In the genomic region with DNA sequence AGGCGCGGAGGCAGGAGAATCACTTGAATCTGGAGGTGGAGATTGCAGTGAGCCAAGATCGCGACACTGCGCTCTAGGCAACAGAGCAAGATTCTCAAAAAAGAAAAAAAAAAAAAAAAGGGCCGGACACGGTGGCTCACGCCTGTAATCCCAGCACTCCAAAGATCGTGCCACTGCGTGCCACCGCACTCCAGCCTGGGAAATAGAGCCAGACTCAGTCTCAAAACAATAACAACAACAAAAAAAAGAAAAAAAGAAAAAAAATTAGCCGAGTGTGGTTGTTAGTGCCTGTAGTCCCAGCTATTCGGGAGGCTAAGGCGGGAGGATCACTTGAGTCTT, we compare ENCODE assay signal across 7 cellular contexts. TPM values are rescaled to one million over a fixed set of nuclear protein-coding genes. Genes with fewer than 3 reads are reported as not detected.
DNase-seq lines count a peak whose midpoint lies in the region; ATAC-seq and TF ChIP-seq lines count a peak whose summit lies in the region.

No MANE protein-coding gene starts in this region.

- intact Hi-C loops in esophagus muscularis mucosa (cut with DNase I) (no loop called here), gastrocnemius medialis (cut with DNase I; ENCODE audit: low total_unique reads) (loop anchor here (1.0 kb wide), 1 partner anchor 9 kb away; no protein-coding TSS in a partner anchor)

- ATAC-seq in WTC11: no peak
- ATAC-seq in gastrocnemius medialis: no peak
- no peak for ATAC-seq in GM19397 (IDR thresholded peaks at IDR 0.05; ENCODE audit: unreplicated experiment)

- peaks cover 19% of the 10 kb centered on the region for H3K4me1 Mint-ChIP-seq in WTC11

- POLR2A ChIA-PET in HEK293 (lab: Yijun Ruan, JAX) (no interaction called here), WTC11 (lab: Charles Lee) (no interaction called here)

- no peak for DNase-seq in WTC11 (ENCODE audit: low spot score)
- no peak for DNase-seq in esophagus muscularis mucosa (ENCODE audit: extremely low spot score)
- no peak for DNase-seq in gastrocnemius medialis
- DNase-seq in NCI-H1092 (lab: John Stamatoyannopoulos, UW): no peak
- DNase-seq in GM19238 (ENCODE audit: insufficient read length, low spot score): no peak

- TF ChIP-seq CTCF in HEK293 (tag by site-specific recombination; IDR thresholded peaks at IDR 0.05) (no peak), WTC11 (IDR thresholded peaks at IDR 0.05) (no peak), esophagus muscularis mucosa (IDR thresholded peaks at IDR 0.05) (no peak), gastrocnemius medialis (IDR thresholded peaks at IDR 0.05 in 4 of 5, conservative IDR thresholded peaks at IDR 0.05 in 1 of 5) (no peak)

- in situ Hi-C loops in gastrocnemius medialis (cut with MboI; ENCODE audit: low sequenced_read_pairs in 4 of 4): loop anchor here in 1 of 4 donors (25.0 kb wide), 1 partner anchor 298 kb away; a partner anchor contains a TSS

- TF ChIP-seq POLR2A in esophagus muscularis mucosa (IDR thresholded peaks at IDR 0.05; ENCODE audit: low read depth): no peak
- no peak for TF ChIP-seq POLR2A in gastrocnemius medialis (IDR thresholded peaks at IDR 0.05)

- H3K27me3 Mint-ChIP-seq in WTC11 (ENCODE audit: low read depth): peaks cover 5% of the 10 kb centered on the region

- no peaks in the 10 kb centered on the region for H3K9me3 Mint-ChIP-seq in WTC11

- H3K27me3 ChIP-seq in esophagus muscularis mucosa (no peaks in the 10 kb centered on the region), gastrocnemius medialis (no peaks in the 10 kb centered on the region)

- no peak overlapping the region for H3K27ac ChIP-seq in HEK293 (ENCODE audit: extremely low read depth, low read depth, low read length)
- peak overlapping the region in 3 of 4 donors; percentile 79 to 92 (median 82) for H3K27ac ChIP-seq in esophagus muscularis mucosa (replicated peaks in 1 of 4)
- peak overlapping the region; percentile 85 to 99 (median 90) for H3K27ac ChIP-seq in gastrocnemius medialis

- H3K27ac Mint-ChIP-seq in WTC11: no peak overlapping the region

- H3K36me3 ChIP-seq in HEK293 (ENCODE audit: control insufficient read depth in 2 of 2, insufficient read depth in 1 of 2, low read length in 2 of 2) (peaks cover 24 to 41% of the 10 kb centered on the region in 2 experiments), esophagus muscularis mucosa (peaks cover 32 to 34% (median 33%) of the 10 kb centered on the region in 4 donors), gastrocnemius medialis (peaks cover 0 to 34% of the 10 kb centered on the region in 2 donors)

- H3K4me3 ChIP-seq in HEK293 (ENCODE audit: low read depth, low read length): no peak overlapping the region
- peak overlapping the region in 2 of 4 donors; percentile 55 to 79 for H3K4me3 ChIP-seq in esophagus muscularis mucosa
- H3K4me3 ChIP-seq in gastrocnemius medialis: peak overlapping the region; percentile 79 to 99 (median 84)

- no peaks in the 10 kb centered on the region for H3K9me3 ChIP-seq in HEK293 (ENCODE audit: control insufficient read depth, insufficient read depth, low read depth, low read length)
- no peaks in the 10 kb centered on the region for H3K9me3 ChIP-seq in esophagus muscularis mucosa
- no peaks in the 10 kb centered on the region for H3K9me3 ChIP-seq in gastrocnemius medialis

- H3K36me3 Mint-ChIP-seq in WTC11: peaks cover 45% of the 10 kb centered on the region

- no peaks in the 10 kb centered on the region for H3K4me1 ChIP-seq in HEK293 (ENCODE audit: control insufficient read depth, insufficient read depth, low read length)
- peaks cover 20 to 29% (median 23%) of the 10 kb centered on the region in 4 donors for H3K4me1 ChIP-seq in esophagus muscularis mucosa
- H3K4me1 ChIP-seq in gastrocnemius medialis: peaks cover 17 to 18% of the 10 kb centered on the region in 2 donors

- CTCF ChIA-PET in HEK293 (lab: Yijun Ruan, JAX): interaction anchor here (0.6 to 1.1 kb wide), 3 partner anchors 32 to 597 kb away, joined by 3 to 10 read pairs (median 4); no protein-coding TSS in a partner anchor
- CTCF ChIA-PET in WTC11 (lab: Charles Lee): interaction anchor here (1.3 to 2.8 kb wide), 2 partner anchors 22 to 212 kb away, joined by 3 to 15 read pairs; no protein-coding TSS in a partner anchor

- no peak for TF ChIP-seq EP300 in esophagus muscularis mucosa (IDR thresholded peaks at IDR 0.05)

- WGBS in esophagus muscularis mucosa: 96% methylated on average over 14 of the region's 14 CpGs

- H3K4me3 Mint-ChIP-seq in WTC11: peak overlapping the region; percentile 100

TF ChIP-seq in HEK293, 187 proteins besides CTCF, POLR2A, EP300 and RAD21 (continues in another document):
- TF ChIP-seq, protein P1, sequence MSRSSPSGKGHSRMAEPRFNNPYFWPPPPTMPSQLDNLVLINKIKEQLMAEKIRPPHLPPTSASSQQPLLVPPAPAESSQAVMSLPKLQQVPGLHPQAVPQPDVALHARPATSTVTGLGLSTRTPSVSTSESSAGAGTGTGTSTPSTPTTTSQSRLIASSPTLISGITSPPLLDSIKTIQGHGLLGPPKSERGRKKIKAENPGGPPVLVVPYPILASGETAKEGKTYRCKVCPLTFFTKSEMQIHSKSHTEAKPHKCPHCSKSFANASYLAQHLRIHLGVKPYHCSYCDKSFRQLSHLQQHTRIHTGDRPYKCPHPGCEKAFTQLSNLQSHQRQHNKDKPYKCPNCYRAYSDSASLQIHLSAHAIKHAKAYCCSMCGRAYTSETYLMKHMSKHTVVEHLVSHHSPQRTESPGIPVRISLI (tag by site-specific recombination; IDR thresholded peaks at IDR 0.05): 0 out of 2 replicates have a peak, but pooled peaks have one; percentile 47
- TF ChIP-seq, protein P2, sequence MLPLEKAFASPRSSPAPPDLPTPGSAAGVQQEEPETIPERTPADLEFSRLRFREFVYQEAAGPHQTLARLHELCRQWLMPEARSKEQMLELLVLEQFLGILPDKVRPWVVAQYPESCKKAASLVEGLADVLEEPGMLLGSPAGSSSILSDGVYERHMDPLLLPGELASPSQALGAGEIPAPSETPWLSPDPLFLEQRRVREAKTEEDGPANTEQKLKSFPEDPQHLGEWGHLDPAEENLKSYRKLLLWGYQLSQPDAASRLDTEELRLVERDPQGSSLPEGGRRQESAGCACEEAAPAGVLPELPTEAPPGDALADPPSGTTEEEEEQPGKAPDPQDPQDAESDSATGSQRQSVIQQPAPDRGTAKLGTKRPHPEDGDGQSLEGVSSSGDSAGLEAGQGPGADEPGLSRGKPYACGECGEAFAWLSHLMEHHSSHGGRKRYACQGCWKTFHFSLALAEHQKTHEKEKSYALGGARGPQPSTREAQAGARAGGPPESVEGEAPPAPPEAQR (tag by site-specific recombination; IDR thresholded peaks at IDR 0.05): no peak

TF ChIP-seq in WTC11, 78 proteins besides CTCF, POLR2A, EP300 and RAD21 (continues in another document):
- TF ChIP-seq, protein P3, sequence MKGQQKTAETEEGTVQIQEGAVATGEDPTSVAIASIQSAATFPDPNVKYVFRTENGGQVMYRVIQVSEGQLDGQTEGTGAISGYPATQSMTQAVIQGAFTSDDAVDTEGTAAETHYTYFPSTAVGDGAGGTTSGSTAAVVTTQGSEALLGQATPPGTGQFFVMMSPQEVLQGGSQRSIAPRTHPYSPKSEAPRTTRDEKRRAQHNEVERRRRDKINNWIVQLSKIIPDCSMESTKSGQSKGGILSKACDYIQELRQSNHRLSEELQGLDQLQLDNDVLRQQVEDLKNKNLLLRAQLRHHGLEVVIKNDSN (CRISPR knock-in tag; IDR thresholded peaks at IDR 0.05): no peak
- TF ChIP-seq ATF1 (CRISPR knock-in tag; IDR thresholded peaks at IDR 0.05) (no peak), EMX1 (CRISPR knock-in tag; IDR thresholded peaks at IDR 0.05) (no peak)
- TF ChIP-seq, protein P4, sequence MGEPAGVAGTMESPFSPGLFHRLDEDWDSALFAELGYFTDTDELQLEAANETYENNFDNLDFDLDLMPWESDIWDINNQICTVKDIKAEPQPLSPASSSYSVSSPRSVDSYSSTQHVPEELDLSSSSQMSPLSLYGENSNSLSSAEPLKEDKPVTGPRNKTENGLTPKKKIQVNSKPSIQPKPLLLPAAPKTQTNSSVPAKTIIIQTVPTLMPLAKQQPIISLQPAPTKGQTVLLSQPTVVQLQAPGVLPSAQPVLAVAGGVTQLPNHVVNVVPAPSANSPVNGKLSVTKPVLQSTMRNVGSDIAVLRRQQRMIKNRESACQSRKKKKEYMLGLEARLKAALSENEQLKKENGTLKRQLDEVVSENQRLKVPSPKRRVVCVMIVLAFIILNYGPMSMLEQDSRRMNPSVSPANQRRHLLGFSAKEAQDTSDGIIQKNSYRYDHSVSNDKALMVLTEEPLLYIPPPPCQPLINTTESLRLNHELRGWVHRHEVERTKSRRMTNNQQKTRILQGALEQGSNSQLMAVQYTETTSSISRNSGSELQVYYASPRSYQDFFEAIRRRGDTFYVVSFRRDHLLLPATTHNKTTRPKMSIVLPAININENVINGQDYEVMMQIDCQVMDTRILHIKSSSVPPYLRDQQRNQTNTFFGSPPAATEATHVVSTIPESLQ (CRISPR knock-in tag; IDR thresholded peaks at IDR 0.05): no peak
- TF ChIP-seq, protein P5, sequence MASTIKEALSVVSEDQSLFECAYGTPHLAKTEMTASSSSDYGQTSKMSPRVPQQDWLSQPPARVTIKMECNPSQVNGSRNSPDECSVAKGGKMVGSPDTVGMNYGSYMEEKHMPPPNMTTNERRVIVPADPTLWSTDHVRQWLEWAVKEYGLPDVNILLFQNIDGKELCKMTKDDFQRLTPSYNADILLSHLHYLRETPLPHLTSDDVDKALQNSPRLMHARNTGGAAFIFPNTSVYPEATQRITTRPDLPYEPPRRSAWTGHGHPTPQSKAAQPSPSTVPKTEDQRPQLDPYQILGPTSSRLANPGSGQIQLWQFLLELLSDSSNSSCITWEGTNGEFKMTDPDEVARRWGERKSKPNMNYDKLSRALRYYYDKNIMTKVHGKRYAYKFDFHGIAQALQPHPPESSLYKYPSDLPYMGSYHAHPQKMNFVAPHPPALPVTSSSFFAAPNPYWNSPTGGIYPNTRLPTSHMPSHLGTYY (CRISPR knock-in tag; IDR thresholded peaks at IDR 0.05): no peak
- TF ChIP-seq, protein P6, sequence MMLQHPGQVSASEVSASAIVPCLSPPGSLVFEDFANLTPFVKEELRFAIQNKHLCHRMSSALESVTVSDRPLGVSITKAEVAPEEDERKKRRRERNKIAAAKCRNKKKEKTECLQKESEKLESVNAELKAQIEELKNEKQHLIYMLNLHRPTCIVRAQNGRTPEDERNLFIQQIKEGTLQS (CRISPR knock-in tag; conservative IDR thresholded peaks at IDR 0.05): no peak

RNA-seq across cellular contexts. Expression of a gene that starts 0.5 kb away (rescaled TPM):
- total RNA-seq in WTC11 (2021) (1,730 to 1,803 TPM (median 1,794 TPM) in 3 replicates), esophagus muscularis mucosa (1,000 to 10,000 TPM in 3 of 4 donors, 100 to 1,000 TPM in 1; 946 to 1,705 (median 1,459) TPM), gastrocnemius medialis (1,000 to 10,000 TPM in 3 of 4 donors, 100 to 1,000 TPM in 1; 915 to 1,203 (median 1,138) TPM)

RNA-seq across cellular contexts. Expression of a gene that starts 8.9 kb away (rescaled TPM):
- 112 TPM in 3 replicates for total RNA-seq in WTC11 (2021)
- 100 to 1,000 TPM; 132 to 142 (median 139) TPM for total RNA-seq in esophagus muscularis mucosa
- 100 to 1,000 TPM; 112 to 235 (median 163) TPM for total RNA-seq in gastrocnemius medialis

RNA-seq across cellular contexts. Expression of a gene that starts 27.6 kb away (rescaled TPM):
- total RNA-seq in WTC11 (2021) (26.5 to 32.2 TPM (median 31.7 TPM) in 3 replicates), esophagus muscularis mucosa (10 to 100 TPM; 27.3 to 59.3 (median 44.9) TPM), gastrocnemius medialis (10 to 100 TPM; 12.9 to 23.3 (median 16.8) TPM)
